ENCODE assay signal across 8 cellular contexts in genomic region chr2:224039770-224040088, GRCh38. TPM values are rescaled to one million over a fixed set of nuclear protein-coding genes. Genes with fewer than 3 reads are reported as not detected.
DNase-seq lines count a peak whose midpoint lies in the region; ATAC-seq and TF ChIP-seq lines count a peak whose summit lies in the region.

No MANE protein-coding gene starts in this region.

- ATAC-seq in activated CD8-positive, alpha-beta memory T cell treated with anti-CD3 and anti-CD28 coated beads, Interleukin-2, amount 10 ng/mL, durations not matched to agents 7 days and 5 days = peak; percentile 6
- ATAC-seq in naive B cell (ENCODE audit: low read depth in 2 of 2) = peak; percentile 5 to 14
- no peak for ATAC-seq in GM18858 (IDR thresholded peaks at IDR 0.05; ENCODE audit: unreplicated experiment)

- no peak overlapping the region for H3K27ac Mint-ChIP-seq in activated CD8-positive, alpha-beta memory T cell treated with anti-CD3 and anti-CD28 coated beads, Interleukin-2, amount 10 ng/mL, durations not matched to agents 7 days and 5 days
- peak overlapping the region in 2 of 6 donors; percentile 38 to 88 for H3K27ac Mint-ChIP-seq in naive B cell

- peaks cover 26% of the 10 kb centered on the region for H3K4me1 ChIP-seq in HUES6 (ENCODE audit: control insufficient read depth, insufficient read depth, low read length)

- H3K4me3 ChIP-seq in HUES6 (ENCODE audit: low read depth, low read length) = peak overlapping the region; percentile 70
- H3K4me3 ChIP-seq in choroid plexus epithelial cell (ENCODE audit: low read depth, low read length) = peak overlapping the region; percentile 62

- no peaks in the 10 kb centered on the region for H3K9me3 ChIP-seq in HUES6 (ENCODE audit: control insufficient read depth, insufficient read depth, low read depth, low read length)

- H3K4me3 Mint-ChIP-seq in activated CD8-positive, alpha-beta memory T cell treated with anti-CD3 and anti-CD28 coated beads, Interleukin-2, amount 10 ng/mL, durations not matched to agents 7 days and 5 days = peak overlapping the region; percentile 46
- peak overlapping the region; percentile 66 to 92 (median 86) for H3K4me3 Mint-ChIP-seq in naive B cell

- H3K9ac ChIP-seq in HUES6 (ENCODE audit: low read length) = peak overlapping the region; percentile 88

- H3K27me3 Mint-ChIP-seq in activated CD8-positive, alpha-beta memory T cell treated with anti-CD3 and anti-CD28 coated beads, Interleukin-2, amount 10 ng/mL, durations not matched to agents 7 days and 5 days = peaks cover 79% of the 10 kb centered on the region
- peaks cover 43 to 74% (median 72%) of the 10 kb centered on the region in 3 donors for H3K27me3 Mint-ChIP-seq in naive B cell

- H3K27me3 ChIP-seq in HUES6 (ENCODE audit: control insufficient read depth, insufficient read depth, low read length) = peaks cover 45% of the 10 kb centered on the region

- H3K4me1 Mint-ChIP-seq in activated CD8-positive, alpha-beta memory T cell treated with anti-CD3 and anti-CD28 coated beads, Interleukin-2, amount 10 ng/mL, durations not matched to agents 7 days and 5 days = peaks cover 16% of the 10 kb centered on the region
- H3K4me1 Mint-ChIP-seq in naive B cell = peaks cover 7 to 10% (median 9%) of the 10 kb centered on the region in 3 donors

- no peaks in the 10 kb centered on the region for H3K9me3 Mint-ChIP-seq in activated CD8-positive, alpha-beta memory T cell treated with anti-CD3 and anti-CD28 coated beads, Interleukin-2, amount 10 ng/mL, durations not matched to agents 7 days and 5 days (ENCODE audit: low read depth)
- peaks cover 0 to 3% (median 0%) of the 10 kb centered on the region in 7 donors for H3K9me3 Mint-ChIP-seq in naive B cell

- CTCF ChIA-PET in activated CD8-positive, alpha-beta memory T cell treated with anti-CD3 and anti-CD28 coated beads, Interleukin-2, amount 10 ng/mL, durations not matched to agents 7 days and 5 days (lab: Charles Lee) = interaction anchor here (2.3 kb wide), 1 partner anchor 48 kb away, joined by 5 read pairs; no protein-coding TSS in a partner anchor

- TF ChIP-seq CTCF in choroid plexus epithelial cell (conservative IDR thresholded peaks at IDR 0.05; ENCODE audit: low read depth, low read length) = no peak

- H3K36me3 ChIP-seq in HUES6 (ENCODE audit: control insufficient read depth, insufficient read depth, low read length) = peaks cover 9% of the 10 kb centered on the region; the same call in 1 of the 2 replicates

- no peak overlapping the region; the same call in 1 of the 2 replicates for H3K27ac ChIP-seq in HUES6 (ENCODE audit: low read depth, low read length)

- no peak for DNase-seq in activated CD8-positive, alpha-beta memory T cell treated with anti-CD3 and anti-CD28 coated beads, Interleukin-2, amount 10 ng/mL, durations not matched to agents 7 days and 5 days
- no peak for DNase-seq in activated CD8-positive, alpha-beta memory T cell treated with anti-CD3 and anti-CD28 coated beads for 24 hours
- DNase-seq in choroid plexus epithelial cell (ENCODE audit: low read depth) (no peak), naive B cell (no peak), NCI-H2227 (lab: John Stamatoyannopoulos, UW; ENCODE audit: unreplicated experiment) (no peak), epidermal melanocyte (ENCODE audit: insufficient read length, low spot score) (no peak)

- no peaks in the 10 kb centered on the region for H3K36me3 Mint-ChIP-seq in activated CD8-positive, alpha-beta memory T cell treated with anti-CD3 and anti-CD28 coated beads, Interleukin-2, amount 10 ng/mL, durations not matched to agents 7 days and 5 days
- no peaks in the 10 kb centered on the region for H3K36me3 Mint-ChIP-seq in naive B cell

RNA-seq across cellular contexts. Expression of gene SERPINE2, which starts 0.6 kb away (rescaled TPM):
- 1 to 10 TPM; 1.9 to 8.2 TPM for total RNA-seq in activated CD8-positive, alpha-beta memory T cell treated with anti-CD3 and anti-CD28 coated beads, Interleukin-2, amount 10 ng/mL, durations not matched to agents 7 days and 5 days
- polyA plus RNA-seq in naive B cell (ENCODE audit: low read depth in 6 of 6) = 1 to 10 TPM; 1.6 to 6.1 (median 3.4) TPM
